In the genomic region with DNA sequence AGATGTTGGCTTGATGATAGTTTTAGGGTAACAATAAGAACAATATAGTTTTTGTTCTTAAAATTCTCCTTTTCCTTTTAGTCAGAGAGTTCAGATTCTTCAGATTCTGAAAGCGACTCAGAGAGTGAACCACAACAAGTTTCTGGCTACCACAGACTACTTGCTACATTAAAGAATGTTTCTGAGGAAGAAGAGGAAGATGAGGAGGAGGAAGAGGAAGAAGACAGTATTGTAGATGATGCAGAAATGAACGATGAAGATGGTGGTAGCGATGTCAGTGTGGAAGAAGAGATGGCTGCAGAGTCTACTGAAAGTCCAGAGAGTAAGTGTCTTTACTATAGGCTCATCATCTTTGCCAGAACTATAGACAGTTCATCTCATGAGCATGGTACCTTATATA, we compare ENCODE assay signal across 19 cellular contexts. TPM values are rescaled to one million over a fixed set of nuclear protein-coding genes. Genes with fewer than 3 reads are reported as not detected.
DNase-seq lines count a peak whose midpoint lies in the region; ATAC-seq and TF ChIP-seq lines count a peak whose summit lies in the region.
"Had no signal": no experiment of that assay in that cellular context is flagged by ENCODE, and none has a peak within 500 bp of the region (broad histone marks: within the 10 kb centered on the region; RNA-seq: fewer than 3 reads in every experiment).

No MANE protein-coding gene starts in this region.

- no peak overlapping the region for H3K14ac ChIP-seq in mesenchymal stem cell (ENCODE audit: low read length in 2 of 2)

- H4K91ac ChIP-seq in mesenchymal stem cell (ENCODE audit: low read length): no peak overlapping the region

- H2BK5ac ChIP-seq in mesenchymal stem cell (ENCODE audit: low read depth, low read length, poor library complexity, severe bottlenecking): no peak overlapping the region

- no peak for TF ChIP-seq EP300 in SK-N-SH (IDR thresholded peaks at IDR 0.05; ENCODE audit: borderline replicate concordance in 1 of 2, low read depth in 1 of 2, low read length in 1 of 2)

- H2BK120ac ChIP-seq in mesenchymal stem cell (ENCODE audit: low read depth, low read length): no peak overlapping the region

- TF ChIP-seq POLR2A in esophagus squamous epithelium (IDR thresholded peaks at IDR 0.05): no peak

- no peak overlapping the region for H2BK15ac ChIP-seq in mesenchymal stem cell (ENCODE audit: low read depth, poor library complexity, severe bottlenecking)

- no peak overlapping the region for H2BK12ac ChIP-seq in mesenchymal stem cell (ENCODE audit: low read length in 2 of 2)

- H3K4me3 ChIP-seq in SK-N-SH (ENCODE audit: low read depth in 2 of 2, low read length in 1 of 2) (no peak overlapping the region), mesenchymal stem cell (ENCODE audit: insufficient read depth in 1 of 2, low read depth in 1 of 2, low read length in 2 of 2) (peak overlapping the region in 1 of 2 experiments; percentile 42), esophagus squamous epithelium (no peak overlapping the region)

- peak overlapping the region; percentile 49 for H3K4me2 ChIP-seq in SK-N-SH
- H3K4me2 ChIP-seq in mesenchymal stem cell (ENCODE audit: low read length, poor library complexity, severe bottlenecking): no peak overlapping the region

- intact Hi-C loops in CD4-positive, alpha-beta T cell (cut with DNase I, micrococcal nuclease): no loop called here
- intact Hi-C loops in activated T-helper 2 cell treated with anti-CD3 and anti-CD28 coated beads, Interferon-gamma antibody, Interleukin-2, Interleukin-4, amounts not matched to agents 10 μg/mL and 5 μg/mL and 100 μg/mL, durations not matched to agents 14 hours and 24 hours and 36 hours (cut with micrococcal nuclease): no loop called here
- intact Hi-C loops in esophagus squamous epithelium (cut with DNase I): no loop called here

- no peak for DNase-seq in SK-N-SH
- DNase-seq in CD4-positive, alpha-beta T cell: no peak
- DNase-seq in activated T-helper 2 cell treated with anti-CD3 and anti-CD28 coated beads, Interferon-gamma antibody, Interleukin-2, Interleukin-4, amounts not matched to agents 10 μg/mL and 5 μg/mL and 100 μg/mL, durations not matched to agents 14 hours and 24 hours and 36 hours (ENCODE audit: low spot score): no peak
- no peak for DNase-seq in mesenchymal stem cell
- no peak for DNase-seq in esophagus squamous epithelium (lab: John Stamatoyannopoulos, UW)
- DNase-seq in 8988T: no peak
- no peak for DNase-seq in DMS 273 treated with DMSO at 0.1 percent for 48 hours (lab: John Stamatoyannopoulos, UW)
- DNase-seq: COR-L47, DMS53, H7, Karpas-422, NCI-H1105 treated with DMSO at 0.1 percent for 48 hours, NCI-H187 treated with DMSO at 0.1 percent for 48 hours, NCI-H2171, NCI-H510A, SHP77 had no signal

- ATAC-seq in SK-N-SH treated with all-trans-retinoic acid at 6 μM for 48 hours: no peak
- no peak for ATAC-seq in CD4-positive, alpha-beta T cell (ENCODE audit: poor library complexity)

- H3K23ac ChIP-seq in mesenchymal stem cell (ENCODE audit: low read length in 2 of 2): no peak overlapping the region

- no peak overlapping the region for H2AFZ ChIP-seq in SK-N-SH (ENCODE audit: low read depth)
- H2AFZ ChIP-seq in mesenchymal stem cell (ENCODE audit: low read depth, low read length): no peak overlapping the region

- peak overlapping the region in 1 of 2 experiments; percentile 98; a peak in 3 of 4 replicates for H3K27ac ChIP-seq in SK-N-SH (ENCODE audit: low read depth in 2 of 2, low read length in 1 of 2)
- no peak overlapping the region for H3K27ac ChIP-seq in CD4-positive, alpha-beta T cell (ENCODE audit: low read depth, low read length)
- no peak overlapping the region for H3K27ac ChIP-seq in mesenchymal stem cell (ENCODE audit: low read length, poor library complexity, severe bottlenecking)
- H3K27ac ChIP-seq in esophagus squamous epithelium: no peak overlapping the region
- H3K27ac ChIP-seq: 22Rv1, C4-2B had no signal

- no peak overlapping the region for H2AK5ac ChIP-seq in mesenchymal stem cell (ENCODE audit: low read length, severe bottlenecking)

- no peaks in the 10 kb centered on the region for H3K9me3 Mint-ChIP-seq in CD4-positive, alpha-beta T cell
- no peaks in the 10 kb centered on the region for H3K9me3 Mint-ChIP-seq in activated T-helper 2 cell treated with anti-CD3 and anti-CD28 coated beads, Interferon-gamma antibody, Interleukin-2, Interleukin-4, amounts not matched to agents 10 μg/mL and 5 μg/mL and 100 μg/mL, durations not matched to agents 14 hours and 24 hours and 36 hours

- TF ChIP-seq RAD21 in SK-N-SH (IDR thresholded peaks at IDR 0.05; ENCODE audit: low read length): no peak

- H4K8ac ChIP-seq in mesenchymal stem cell (ENCODE audit: low read length): no peak overlapping the region

- peaks cover 58% of the 10 kb centered on the region for H3K79me2 ChIP-seq in SK-N-SH (ENCODE audit: insufficient read depth)

- WGBS in SK-N-SH (ENCODE audit: low lambda C conversion rate): 94% methylated on average over 3 of the region's 3 CpGs
- 95% methylated on average over 3 of the region's 3 CpGs for WGBS in mesenchymal stem cell
- 81 to 82% methylated on average over 3 of the region's 3 CpGs for WGBS in esophagus squamous epithelium, 2 donors

- H3K79me1 ChIP-seq in mesenchymal stem cell (replicated peaks; ENCODE audit: low read length, poor library complexity, severe bottlenecking): peaks cover 17% of the 10 kb centered on the region

- H3K9me3 ChIP-seq in SK-N-SH: no peaks in the 10 kb centered on the region
- H3K9me3 ChIP-seq in CD4-positive, alpha-beta T cell (ENCODE audit: control insufficient read depth, low read length): no peaks in the 10 kb centered on the region
- H3K9me3 ChIP-seq in mesenchymal stem cell (ENCODE audit: control insufficient read depth, low read length): no peaks in the 10 kb centered on the region
- no peaks in the 10 kb centered on the region for H3K9me3 ChIP-seq in esophagus squamous epithelium

- H3K36me3 Mint-ChIP-seq in CD4-positive, alpha-beta T cell (ENCODE audit: low read depth): peaks cover 68% of the 10 kb centered on the region
- peaks cover 72% of the 10 kb centered on the region for H3K36me3 Mint-ChIP-seq in activated T-helper 2 cell treated with anti-CD3 and anti-CD28 coated beads, Interferon-gamma antibody, Interleukin-2, Interleukin-4, amounts not matched to agents 10 μg/mL and 5 μg/mL and 100 μg/mL, durations not matched to agents 14 hours and 24 hours and 36 hours (ENCODE audit: low read depth)

- TF ChIP-seq CTCF in SK-N-SH (IDR thresholded peaks at IDR 0.05) (no peak), esophagus squamous epithelium (IDR thresholded peaks at IDR 0.05) (no peak)
- TF ChIP-seq CTCF in CD4-positive, alpha-beta T cell (IDR thresholded peaks at IDR 0.05): no peak

- H3K27me3 ChIP-seq in SK-N-SH (ENCODE audit: insufficient read depth) (no peaks in the 10 kb centered on the region), mesenchymal stem cell (ENCODE audit: control insufficient read depth in 1 of 2, insufficient read depth in 1 of 2, low read length in 2 of 2) (no peaks in the 10 kb centered on the region), esophagus squamous epithelium (peaks cover 0 to 5% (median 0%) of the 10 kb centered on the region in 4 donors)
- no peaks in the 10 kb centered on the region for H3K27me3 ChIP-seq in CD4-positive, alpha-beta T cell (ENCODE audit: control insufficient read depth, insufficient read depth, low read length)

- H3K9ac ChIP-seq in SK-N-SH: peak overlapping the region; percentile 37; the same call in 1 of the 2 replicates
- H3K9ac ChIP-seq in mesenchymal stem cell (ENCODE audit: low read length): peak overlapping the region; percentile 70

- no peak overlapping the region for H3K4me3 Mint-ChIP-seq in CD4-positive, alpha-beta T cell
- peak overlapping the region; percentile 23 for H3K4me3 Mint-ChIP-seq in activated T-helper 2 cell treated with anti-CD3 and anti-CD28 coated beads, Interferon-gamma antibody, Interleukin-2, Interleukin-4, amounts not matched to agents 10 μg/mL and 5 μg/mL and 100 μg/mL, durations not matched to agents 14 hours and 24 hours and 36 hours (ENCODE audit: low read depth)

- H3K36me3 ChIP-seq in SK-N-SH (replicated peaks in 1 of 2; ENCODE audit: control insufficient read depth in 1 of 2, insufficient read depth in 2 of 2, low read length in 1 of 2) (peaks cover 56 to 58% of the 10 kb centered on the region in 2 experiments), mesenchymal stem cell (ENCODE audit: control insufficient read depth in 1 of 2, insufficient read depth in 2 of 2, low read depth in 1 of 2, low read length in 2 of 2) (peaks cover 9 to 57% of the 10 kb centered on the region in 2 experiments), esophagus squamous epithelium (peaks cover 4 to 59% (median 18%) of the 10 kb centered on the region in 3 donors)

- H3K4me1 ChIP-seq in SK-N-SH (ENCODE audit: control insufficient read depth in 1 of 2, insufficient read depth in 2 of 2, low read depth in 1 of 2, low read length in 1 of 2) (peaks cover 2 to 45% of the 10 kb centered on the region in 2 experiments), mesenchymal stem cell (ENCODE audit: control insufficient read depth, insufficient read depth, low read depth, low read length) (peaks cover 4% of the 10 kb centered on the region), esophagus squamous epithelium (peaks cover 0 to 40% (median 17%) of the 10 kb centered on the region in 3 donors)

- H3K27ac Mint-ChIP-seq in CD4-positive, alpha-beta T cell: peak overlapping the region; percentile 4
- peak overlapping the region; percentile 32 for H3K27ac Mint-ChIP-seq in activated T-helper 2 cell treated with anti-CD3 and anti-CD28 coated beads, Interferon-gamma antibody, Interleukin-2, Interleukin-4, amounts not matched to agents 10 μg/mL and 5 μg/mL and 100 μg/mL, durations not matched to agents 14 hours and 24 hours and 36 hours

- H3K18ac ChIP-seq in mesenchymal stem cell (ENCODE audit: low read depth in 1 of 2, low read length in 2 of 2): no peak overlapping the region

- H3K4ac ChIP-seq in mesenchymal stem cell (ENCODE audit: low read depth in 1 of 2, low read length in 2 of 2): no peak overlapping the region

- peaks cover 62% of the 10 kb centered on the region for H3F3A ChIP-seq in SK-N-SH (replicated peaks; ENCODE audit: insufficient read depth)

- CTCF ChIA-PET in SK-N-SH (lab: Yijun Ruan, JAX): interaction anchor here (4.3 kb wide), 1 partner anchor 30 kb away, joined by 14 read pairs; no protein-coding TSS in a partner anchor
- CTCF ChIA-PET in CD4-positive, alpha-beta T cell (lab: Charles Lee): interaction anchor here (1.5 to 2.4 kb wide), 2 partner anchors 7 to 254 kb away, joined by 4 to 7 read pairs; no protein-coding TSS in a partner anchor

- no peaks in the 10 kb centered on the region for H4K20me1 ChIP-seq in SK-N-SH (ENCODE audit: insufficient read depth)

- H3K9me2 ChIP-seq in SK-N-SH: no peaks in the 10 kb centered on the region

- no peaks in the 10 kb centered on the region for H3K27me3 Mint-ChIP-seq in CD4-positive, alpha-beta T cell
- no peaks in the 10 kb centered on the region for H3K27me3 Mint-ChIP-seq in activated T-helper 2 cell treated with anti-CD3 and anti-CD28 coated beads, Interferon-gamma antibody, Interleukin-2, Interleukin-4, amounts not matched to agents 10 μg/mL and 5 μg/mL and 100 μg/mL, durations not matched to agents 14 hours and 24 hours and 36 hours (ENCODE audit: low read depth)

- peaks cover 47% of the 10 kb centered on the region for H3K4me1 Mint-ChIP-seq in CD4-positive, alpha-beta T cell (ENCODE audit: low read depth)
- peaks cover 56% of the 10 kb centered on the region for H3K4me1 Mint-ChIP-seq in activated T-helper 2 cell treated with anti-CD3 and anti-CD28 coated beads, Interferon-gamma antibody, Interleukin-2, Interleukin-4, amounts not matched to agents 10 μg/mL and 5 μg/mL and 100 μg/mL, durations not matched to agents 14 hours and 24 hours and 36 hours (ENCODE audit: low read depth)

- POLR2A ChIA-PET in SK-N-SH (lab: Yijun Ruan, JAX): no interaction called here
- POLR2A ChIA-PET in CD4-positive, alpha-beta T cell (lab: Charles Lee): no interaction called here

RNA-seq across cellular contexts. Expression of a gene that starts 3.0 kb away (rescaled TPM):
- 6.3 and 9.3 TPM in 2 replicates for polyA plus RNA-seq in SK-N-SH (2012; rRNA removed)
- 6.3 and 7.1 TPM in 2 replicates for polyA plus RNA-seq in SK-N-SH (2012; cell fraction: cytosol; rRNA removed)
- 8.9 and 16.0 TPM in 2 replicates for polyA plus RNA-seq in SK-N-SH (2012; cell fraction: nucleus; rRNA removed)
- total RNA-seq in CD4-positive, alpha-beta T cell: 1 to 10 TPM; 6.0 to 6.4 TPM
- 18.7 and 19.6 TPM in 2 replicates for total RNA-seq in activated T-helper 2 cell treated with anti-CD3 and anti-CD28 coated beads, Interferon-gamma antibody, Interleukin-2, Interleukin-4, amounts not matched to agents 10 μg/mL and 5 μg/mL and 100 μg/mL, durations not matched to agents 14 hours and 24 hours and 36 hours
- polyA plus RNA-seq in mesenchymal stem cell (2013, experiment 1 of 2): 3.3 TPM
- 3.3 TPM for polyA plus RNA-seq in mesenchymal stem cell (2013, experiment 2 of 2)
- total RNA-seq in esophagus squamous epithelium: 10 to 100 TPM in 1 of 4 donors, 1 to 10 TPM in 3; 3.9 to 13.5 (median 7.8) TPM

RNA-seq across cellular contexts. Expression of a gene that starts 24.8 kb away (rescaled TPM):
- polyA plus RNA-seq in SK-N-SH (2012; rRNA removed): 0.94 and 1.6 TPM in 2 replicates
- polyA plus RNA-seq in SK-N-SH (2012; cell fraction: cytosol; rRNA removed): 0.77 and 1.0 TPM in 2 replicates
- polyA plus RNA-seq in SK-N-SH (2012; cell fraction: nucleus; rRNA removed): 1.6 and 3.0 TPM in 2 replicates
- 1 to 10 TPM in 1 of 2 experiments, under 1 TPM in 1; 0.74 to 1.7 TPM for total RNA-seq in CD4-positive, alpha-beta T cell
- total RNA-seq in activated T-helper 2 cell treated with anti-CD3 and anti-CD28 coated beads, Interferon-gamma antibody, Interleukin-2, Interleukin-4, amounts not matched to agents 10 μg/mL and 5 μg/mL and 100 μg/mL, durations not matched to agents 14 hours and 24 hours and 36 hours: 0.25 TPM in 1 of 2 replicates, not detected in the other
- polyA plus RNA-seq in mesenchymal stem cell (2013, experiment 1 of 2): 0.69 TPM
- polyA plus RNA-seq in mesenchymal stem cell (2013, experiment 2 of 2): 0.64 TPM
- total RNA-seq in esophagus squamous epithelium: 100 to 1,000 TPM in 2 of 4 donors, 10 to 100 TPM in 2; 94.8 to 110 (median 98.6) TPM

RNA-seq across cellular contexts. Expression of a gene that starts 46.4 kb away (rescaled TPM):
- polyA plus RNA-seq in SK-N-SH (2012; rRNA removed): 1.5 and 2.1 TPM in 2 replicates
- polyA plus RNA-seq in SK-N-SH (2012; cell fraction: cytosol; rRNA removed): 1.7 and 1.9 TPM in 2 replicates
- polyA plus RNA-seq in SK-N-SH (2012; cell fraction: nucleus; rRNA removed): 1.4 and 2.2 TPM in 2 replicates
- under 1 TPM; 0.63 to 0.67 TPM for total RNA-seq in CD4-positive, alpha-beta T cell
- 2.8 and 3.0 TPM in 2 replicates for total RNA-seq in activated T-helper 2 cell treated with anti-CD3 and anti-CD28 coated beads, Interferon-gamma antibody, Interleukin-2, Interleukin-4, amounts not matched to agents 10 μg/mL and 5 μg/mL and 100 μg/mL, durations not matched to agents 14 hours and 24 hours and 36 hours
- polyA plus RNA-seq in mesenchymal stem cell (2013, experiment 1 of 2): 0.95 TPM
- 0.96 TPM for polyA plus RNA-seq in mesenchymal stem cell (2013, experiment 2 of 2)
- 1 to 10 TPM; 2.9 to 6.2 (median 4.1) TPM for total RNA-seq in esophagus squamous epithelium

Comparison
In these comparisons a context has a peak if more than half of its experiments do, and no peak if none do; other contexts are left out.
1. RNA of a gene that starts 24.8 kb away (total RNA-seq): 94.8 to 110 TPM in esophagus squamous epithelium; 0.74 to 1.7 TPM in CD4-positive, alpha-beta T cell and 0.25 TPM in activated T-helper 2 cell treated with anti-CD3 and anti-CD28 coated beads, Interferon-gamma antibody, Interleukin-2, Interleukin-4, amounts not matched to agents 10 μg/mL and 5 μg/mL and 100 μg/mL, durations not matched to agents 14 hours and 24 hours and 36 hours; every median in the first group is over 10 times any median in the second.